8 cellular contexts compared by ENCODE assay signal in the genomic region with DNA sequence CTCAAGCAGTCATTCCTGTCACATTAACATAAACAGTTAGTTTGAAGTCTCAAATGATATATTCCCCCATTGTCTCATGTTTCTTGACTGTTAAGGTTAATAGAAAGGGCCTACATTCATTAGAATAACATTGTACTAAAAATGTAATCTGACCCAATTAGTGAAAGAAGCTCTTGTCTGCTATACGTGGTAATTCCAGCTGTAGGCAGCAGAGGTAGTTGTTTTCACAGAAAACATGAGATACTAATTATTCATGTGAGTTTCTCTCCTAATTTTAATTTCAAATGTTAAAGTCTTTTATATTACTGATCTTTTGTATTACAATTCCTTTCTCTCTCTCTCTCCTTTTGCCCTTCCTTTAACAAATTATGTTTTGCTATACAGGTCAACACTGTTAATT. TPM values are rescaled to one million over a fixed set of nuclear protein-coding genes. Genes with fewer than 3 reads are reported as not detected.
DNase-seq lines count a peak whose midpoint lies in the region; ATAC-seq and TF ChIP-seq lines count a peak whose summit lies in the region.

No MANE protein-coding gene starts in this region.

- WGBS in suprapubic skin, result 0% methylated on average over 1 of the region's 1 CpG

- no peaks in the 10 kb centered on the region for H3K27me3 Mint-ChIP-seq in nephron (ENCODE audit: low read depth)

- no peaks in the 10 kb centered on the region for H3K9me3 Mint-ChIP-seq in nephron

- no peak for TF ChIP-seq EP300 in suprapubic skin (IDR thresholded peaks at IDR 0.05)

- DNase-seq in SIG-M5 treated with dmso at 0.1 percent for 504 hours (lab: John Stamatoyannopoulos, UW; ENCODE audit: unreplicated experiment) (peak; percentile 32), SIG-M5 (lab: John Stamatoyannopoulos, UW) (no peak), NCI-H2029 treated with DMSO at 0.1 percent for 48 hours (lab: John Stamatoyannopoulos, UW) (peak; percentile 51), cardiac fibroblast (ENCODE audit: low read depth in 2 of 2) (peak; percentile 62 to 68), suprapubic skin (ENCODE audit: low spot score in 2 of 2) (no peak)

- TF ChIP-seq POLR2A in suprapubic skin (IDR thresholded peaks at IDR 0.05), result no peak

- no peaks in the 10 kb centered on the region for H3K36me3 ChIP-seq in suprapubic skin

- no peak overlapping the region for H3K4me3 ChIP-seq in cardiac fibroblast (replicated peaks in 1 of 2; ENCODE audit: low read depth in 2 of 2, low read length in 2 of 2)
- H3K4me3 ChIP-seq in suprapubic skin, result no peak overlapping the region

- no peaks in the 10 kb centered on the region for H3K4me1 ChIP-seq in suprapubic skin

- H3K4me3 Mint-ChIP-seq in nephron, result no peak overlapping the region

- H3K27ac ChIP-seq in suprapubic skin, result no peak overlapping the region

- H3K36me3 Mint-ChIP-seq in nephron (ENCODE audit: low read depth), result no peaks in the 10 kb centered on the region

- H3K27me3 ChIP-seq in suprapubic skin, result no peaks in the 10 kb centered on the region

- no peaks in the 10 kb centered on the region for H3K4me1 Mint-ChIP-seq in nephron

- H3K9me3 ChIP-seq in suprapubic skin, result no peaks in the 10 kb centered on the region

- TF ChIP-seq CTCF in cardiac fibroblast (IDR thresholded peaks at IDR 0.05; ENCODE audit: low read depth, low read length) (peak; percentile 71), nephron (IDR thresholded peaks at IDR 0.05; ENCODE audit: unreplicated experiment in 3 of 3) (peak; percentile 56 to 65 (median 63)), suprapubic skin (IDR thresholded peaks at IDR 0.05) (peak in 1 of 2 donors; percentile 47)

- no peak overlapping the region for H3K27ac Mint-ChIP-seq in nephron

- no peak for ATAC-seq in GM19324 (IDR thresholded peaks at IDR 0.05; ENCODE audit: low FRiP score, unreplicated experiment)
- ATAC-seq in GM21528 (IDR thresholded peaks at IDR 0.05; ENCODE audit: low FRiP score, unreplicated experiment), result no peak

RNA-seq across cellular contexts. Expression of a gene that starts 26.0 kb away (rescaled TPM):
- 10 to 100 TPM; 32.2 to 44.0 (median 33.1) TPM for total RNA-seq in suprapubic skin

RNA-seq across cellular contexts. Expression of a gene that starts 40.0 kb away (rescaled TPM):
- total RNA-seq in suprapubic skin, result 10 to 100 TPM; 21.2 to 34.6 (median 29.4) TPM

Comparison
In these comparisons a context has a peak if more than half of its experiments do, and no peak if none do; other contexts are left out.
1. DNase-seq: peak in SIG-M5 treated with dmso at 0.1 percent for 504 hours (single experiment), NCI-H2029 treated with DMSO at 0.1 percent for 48 hours (single experiment) and cardiac fibroblast (2 of 2); none in SIG-M5 (single experiment) and suprapubic skin (0 of 2).